Comparison of ENCODE assay signal across 8 cellular contexts in the genomic region with DNA sequence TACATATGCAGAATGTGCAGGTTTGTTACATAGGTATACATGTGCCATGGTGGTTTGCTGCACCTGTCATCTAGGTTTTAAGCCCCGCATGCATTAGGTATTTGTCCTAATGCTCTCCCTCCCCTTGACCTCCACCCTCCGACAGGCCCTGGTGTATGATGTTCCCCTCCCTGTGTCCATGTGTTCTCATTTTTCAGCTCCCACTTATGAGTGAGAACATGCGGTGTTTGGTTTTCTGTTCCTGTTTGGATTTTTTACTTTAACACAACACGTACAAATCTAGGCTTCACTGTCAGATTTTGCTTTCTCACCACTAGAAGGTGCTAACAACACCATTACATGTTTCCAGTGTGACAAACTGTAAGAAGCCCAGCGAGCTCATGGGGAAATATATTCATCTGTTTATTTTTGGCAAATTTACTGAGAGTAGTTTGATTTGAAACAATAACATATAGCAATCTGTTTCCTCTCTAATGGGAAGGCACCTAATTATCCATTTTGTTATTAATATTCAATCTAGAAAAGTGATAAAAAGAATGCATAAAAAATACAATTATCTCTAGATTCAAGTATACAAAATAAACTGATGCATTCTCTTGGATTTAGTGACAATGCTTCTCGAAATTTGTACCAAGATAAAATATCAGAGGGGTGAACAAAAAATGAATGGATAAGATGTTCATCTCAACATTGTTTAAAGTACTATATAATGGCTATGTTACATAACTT. TPM values are rescaled to one million over a fixed set of nuclear protein-coding genes. Genes with fewer than 3 reads are reported as not detected.
A peak's percentile ranks its signal among the peaks of the same experiment; 100 is the strongest.
DNase-seq lines count a peak whose midpoint lies in the region; ATAC-seq and TF ChIP-seq lines count a peak whose summit lies in the region.

No MANE protein-coding gene starts in this region.

- H3K4me1 Mint-ChIP-seq in Calu3 (ENCODE audit: low read depth, unreplicated experiment): peaks cover 24% of the 10 kb centered on the region

- peak overlapping the region; percentile 45 for H3K4me3 Mint-ChIP-seq in Calu3 (ENCODE audit: low read depth, unreplicated experiment)

- peak overlapping the region; percentile 16 for H3K27ac Mint-ChIP-seq in Calu3 (ENCODE audit: unreplicated experiment)

- no peaks in the 10 kb centered on the region for H3K9me3 ChIP-seq in left lung

- TF ChIP-seq CTCF in Calu3 (IDR thresholded peaks at IDR 0.05; ENCODE audit: unreplicated experiment) (no peak), brain microvascular endothelial cell (IDR thresholded peaks at IDR 0.05; ENCODE audit: low read depth, low read length, missing control alignments) (peak; percentile 66), left lung (IDR thresholded peaks at IDR 0.05) (peak; percentile 46 to 50)

- peaks cover 0 to 10% of the 10 kb centered on the region in 2 donors for H3K4me1 ChIP-seq in left lung

- no peaks in the 10 kb centered on the region for H3K9me3 Mint-ChIP-seq in Calu3 (ENCODE audit: low read depth, unreplicated experiment)

- no peaks in the 10 kb centered on the region for H3K27me3 Mint-ChIP-seq in Calu3 (ENCODE audit: unreplicated experiment)

- peak; percentile 92 for ATAC-seq in GM18873 (IDR thresholded peaks at IDR 0.05; ENCODE audit: low FRiP score, unreplicated experiment)
- peak; percentile 85 for ATAC-seq in HG03039 (IDR thresholded peaks at IDR 0.05; ENCODE audit: unreplicated experiment)
- peak; percentile 94 for ATAC-seq in left lung

- no peaks in the 10 kb centered on the region for H3K36me3 Mint-ChIP-seq in Calu3 (ENCODE audit: insufficient read depth, unreplicated experiment)

- no peaks in the 10 kb centered on the region for H3K36me3 ChIP-seq in brain microvascular endothelial cell (replicated peaks)
- H3K36me3 ChIP-seq in left lung: no peaks in the 10 kb centered on the region

- intact Hi-C loops in Calu3 (cut with micrococcal nuclease; ENCODE audit: unreplicated experiment) (loop anchor here (1.0 kb wide), 1 partner anchor 24 kb away; no protein-coding TSS in a partner anchor), left lung (cut with DNase I) (no loop called here)

- in situ Hi-C loops in brain microvascular endothelial cell (cut with HindIII; ENCODE audit: low pct_ligation_motif_present, low sequenced_read_pairs): no loop called here

- no TSS peak for BruUV-seq in Calu3 (replicated peaks; lab: Mats Ljungman, UMichigan)

- CTCF ChIA-PET in Calu3 (lab: Charles Lee): interaction anchor here (1.0 to 2.2 kb wide), 6 partner anchors 12 to 236 kb away, joined by 3 to 17 read pairs (median 6); a partner anchor contains a TSS

- DNase-seq in Calu3 (no peak), NOMO-1 treated with DMSO at 0.1 percent for 48 hours (lab: John Stamatoyannopoulos, UW; ENCODE audit: unreplicated experiment) (peak; percentile 60), brain microvascular endothelial cell (peak; percentile 39), left lung (no peak), NK-92 (lab: John Stamatoyannopoulos, UW; ENCODE audit: unreplicated experiment) (no peak), T-helper 9 cell (no peak)

- H3K27me3 ChIP-seq in brain microvascular endothelial cell (replicated peaks) (no peaks in the 10 kb centered on the region), left lung (no peaks in the 10 kb centered on the region)

- H3K27ac ChIP-seq in brain microvascular endothelial cell (no peak overlapping the region), left lung (no peak overlapping the region)

- H3K4me3 ChIP-seq in brain microvascular endothelial cell (ENCODE audit: low read depth, low read length) (no peak overlapping the region), left lung (no peak overlapping the region)

RNA-seq across cellular contexts. Expression of a gene that starts 23.2 kb away (rescaled TPM):
- 69.4 and 85.6 TPM in 2 replicates for total RNA-seq in Calu3 (2022)
- total RNA-seq in left lung: 10 to 100 TPM; 14.0 to 28.1 TPM

RNA-seq across cellular contexts. Expression of a gene that starts 53.0 kb away (rescaled TPM):
- 28.3 and 32.6 TPM in 2 replicates for total RNA-seq in Calu3 (2022)
- 10 to 100 TPM; 37.2 to 42.9 TPM for total RNA-seq in left lung

Comparison
In these comparisons a context has a peak if more than half of its experiments do, and no peak if none do; other contexts are left out.
1. DNase-seq: peak in NOMO-1 treated with DMSO at 0.1 percent for 48 hours (single experiment) and brain microvascular endothelial cell (single experiment); none in Calu3 (single experiment), left lung (0 of 2), NK-92 (single experiment) and T-helper 9 cell (single experiment).
2. Peak in every context shown above with its lines, with median percentiles within 50 percentile points of each other: ATAC-seq.